Comparison of ENCODE assay signal across 14 cellular contexts in the genomic region with DNA sequence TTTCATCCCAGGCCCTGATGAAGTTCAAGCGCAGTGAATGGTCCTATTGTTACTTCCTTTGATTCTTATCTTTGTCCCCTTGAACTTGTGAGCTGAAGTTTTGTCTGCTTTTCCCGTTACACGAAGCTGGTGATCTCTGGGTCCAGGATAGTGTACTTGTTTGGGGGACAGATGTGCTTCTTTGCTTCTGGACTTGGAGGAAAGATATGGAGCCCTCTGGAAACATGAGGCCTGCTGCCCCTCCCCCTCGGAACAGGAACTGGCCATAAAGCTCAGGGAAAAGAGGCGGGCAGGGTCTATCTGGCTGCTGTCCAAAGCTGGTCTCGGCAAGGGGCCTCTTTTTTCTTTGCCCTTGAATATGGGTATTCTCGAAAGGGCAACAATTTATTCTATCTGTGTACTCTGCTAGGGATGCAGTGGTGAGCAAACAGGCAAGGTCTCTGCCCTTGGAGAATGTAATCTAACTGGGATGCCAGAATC. TPM values are rescaled to one million over a fixed set of nuclear protein-coding genes. Genes with fewer than 3 reads are reported as not detected.
A peak's percentile ranks its signal among the peaks of the same experiment; 100 is the strongest.
DNase-seq lines count a peak whose midpoint lies in the region; ATAC-seq, FAIRE-seq and TF ChIP-seq lines count a peak whose summit lies in the region.
"Had no signal": no experiment of that assay in that cellular context is flagged by ENCODE, and none has a peak within 500 bp of the region (broad histone marks: within the 10 kb centered on the region; RNA-seq: fewer than 3 reads in every experiment).

No MANE protein-coding gene starts in this region.

- no peaks in the 10 kb centered on the region for H3K9me3 Mint-ChIP-seq in activated T-cell treated with anti-CD3 and anti-CD28 coated beads, Interleukin-2, amount 50 U/mL, for 24 hours
- no peaks in the 10 kb centered on the region for H3K9me3 Mint-ChIP-seq in type B pancreatic cell
- H3K9me3 Mint-ChIP-seq in activated CD4-positive, alpha-beta memory T cell treated with anti-CD3 and anti-CD28 coated beads for 36 hours = no peaks in the 10 kb centered on the region
- H3K9me3 Mint-ChIP-seq: GM23338 had no signal

- H3K4me3 ChIP-seq in OCI-LY3 (ENCODE audit: low read length) = no peak overlapping the region
- no peak overlapping the region for H3K4me3 ChIP-seq in kidney (ENCODE audit: low read length in 2 of 2)
- H3K4me3 ChIP-seq: GM23338, SJSA1 had no signal

- no peaks in the 10 kb centered on the region for H3K36me3 Mint-ChIP-seq in activated T-cell treated with anti-CD3 and anti-CD28 coated beads, Interleukin-2, amount 50 U/mL, for 24 hours (ENCODE audit: low read depth)
- peaks cover 4% of the 10 kb centered on the region for H3K36me3 Mint-ChIP-seq in type B pancreatic cell
- H3K36me3 Mint-ChIP-seq in activated CD4-positive, alpha-beta memory T cell treated with anti-CD3 and anti-CD28 coated beads for 36 hours = no peaks in the 10 kb centered on the region

- peak overlapping the region; percentile 20; the same call in 1 of the 2 replicates for H3K4me2 ChIP-seq in OCI-LY3 (ENCODE audit: low read length)
- H3K4me2 ChIP-seq: GM23338 had no signal

- CTCF ChIA-PET in activated CD4-positive, alpha-beta memory T cell treated with anti-CD3 and anti-CD28 coated beads for 36 hours (lab: Charles Lee) = no interaction called here

- no peak for DNase-seq in activated T-cell treated with anti-CD3 and anti-CD28 coated beads, Interleukin-2, amount 50 U/mL, for 24 hours
- DNase-seq in activated T-cell treated with anti-CD3 and anti-CD28 coated beads, Interleukin-2, amount 50 U/mL, for 1 hour = no peak
- DNase-seq in kidney (no peak), type B pancreatic cell (ENCODE audit: extremely low spot score, unreplicated experiment) (no peak)
- no peak for DNase-seq in activated CD4-positive, alpha-beta memory T cell treated with anti-CD3 and anti-CD28 coated beads for 36 hours
- DNase-seq: left ventricle myocardium superior; NK-92 treated with Interleukin-12 subunit alpha and Interleukin-12 subunit beta, amount 100 ng/mL, for 24 hours; trophoblast cell had no signal

- intact Hi-C loops in kidney (cut with DNase I) = no loop called here
- intact Hi-C loops in activated CD4-positive, alpha-beta memory T cell treated with anti-CD3 and anti-CD28 coated beads for 36 hours (cut with micrococcal nuclease) = no loop called here

- H3K27ac Mint-ChIP-seq in activated T-cell treated with anti-CD3 and anti-CD28 coated beads, Interleukin-2, amount 50 U/mL, for 24 hours = peak overlapping the region; percentile 0
- H3K27ac Mint-ChIP-seq in type B pancreatic cell = peak overlapping the region; percentile 61
- H3K27ac Mint-ChIP-seq in activated CD4-positive, alpha-beta memory T cell treated with anti-CD3 and anti-CD28 coated beads for 36 hours = no peak overlapping the region
- H3K27ac Mint-ChIP-seq: GM23338 had no signal

- peaks cover 87% of the 10 kb centered on the region for H3K79me2 ChIP-seq in OCI-LY3 (ENCODE audit: low read length)

- POLR2A ChIA-PET in activated CD4-positive, alpha-beta memory T cell treated with anti-CD3 and anti-CD28 coated beads for 36 hours (lab: Charles Lee) = interaction anchor here (1.2 kb wide), 1 partner anchor 21 kb away, joined by 3 read pairs; no protein-coding TSS in a partner anchor

- no peak for FAIRE-seq in kidney (lab: Jason Lieb, UNC)

- TF ChIP-seq CTCF in OCI-LY3 (IDR thresholded peaks at IDR 0.05; ENCODE audit: low read depth, low read length) (no peak), kidney (IDR thresholded peaks at IDR 0.05; ENCODE audit: borderline replicate concordance, extremely low read depth, insufficient read depth) (no peak), type B pancreatic cell (conservative IDR thresholded peaks at IDR 0.05) (no peak)

- peaks cover 34% of the 10 kb centered on the region for H3K4me1 Mint-ChIP-seq in activated T-cell treated with anti-CD3 and anti-CD28 coated beads, Interleukin-2, amount 50 U/mL, for 24 hours (ENCODE audit: low read depth)
- peaks cover 51% of the 10 kb centered on the region for H3K4me1 Mint-ChIP-seq in type B pancreatic cell (ENCODE audit: unreplicated experiment)
- peaks cover 29% of the 10 kb centered on the region for H3K4me1 Mint-ChIP-seq in activated CD4-positive, alpha-beta memory T cell treated with anti-CD3 and anti-CD28 coated beads for 36 hours (ENCODE audit: low read depth)

- H3K27me3 Mint-ChIP-seq in activated T-cell treated with anti-CD3 and anti-CD28 coated beads, Interleukin-2, amount 50 U/mL, for 24 hours = no peaks in the 10 kb centered on the region
- no peaks in the 10 kb centered on the region for H3K27me3 Mint-ChIP-seq in type B pancreatic cell
- H3K27me3 Mint-ChIP-seq in activated CD4-positive, alpha-beta memory T cell treated with anti-CD3 and anti-CD28 coated beads for 36 hours = no peaks in the 10 kb centered on the region

- no peaks in the 10 kb centered on the region for H3K27me3 ChIP-seq in OCI-LY3 (ENCODE audit: low read depth, low read length)
- H3K27me3 ChIP-seq: SJSA1 had no signal

- H3K9me3 ChIP-seq in OCI-LY3 (ENCODE audit: insufficient read depth, low read length) = no peaks in the 10 kb centered on the region
- no peaks in the 10 kb centered on the region for H3K9me3 ChIP-seq in kidney (ENCODE audit: control insufficient read depth in 1 of 2, low read length in 2 of 2)
- H3K9me3 ChIP-seq: SJSA1 had no signal

- no peaks in the 10 kb centered on the region for H4K20me1 ChIP-seq in OCI-LY3 (ENCODE audit: insufficient read depth, low read length)

- ATAC-seq in HG03378 (IDR thresholded peaks at IDR 0.05; ENCODE audit: unreplicated experiment) (no peak), SK-N-SH treated with all-trans-retinoic acid at 6 μM for 48 hours (no peak)
- ATAC-seq: activated CD4-positive, CD25-positive, alpha-beta regulatory T cell treated with anti-CD3 and anti-CD28 coated beads, Interleukin-2, amount 50 U/mL, for 24 hours; GM23338; left ventricle myocardium superior had no signal

- no peak overlapping the region for H2AFZ ChIP-seq in OCI-LY3 (ENCODE audit: low read depth, low read length)
- H2AFZ ChIP-seq: GM23338 had no signal

- H3K4me1 ChIP-seq in OCI-LY3 (ENCODE audit: low read length) (peaks cover 80% of the 10 kb centered on the region), kidney (ENCODE audit: control insufficient read depth in 1 of 2, insufficient read depth in 1 of 2, low read depth in 1 of 2, low read length in 2 of 2) (peaks cover 0 to 10% of the 10 kb centered on the region in 2 donors)
- H3K4me1 ChIP-seq: SJSA1 had no signal

- H3K4me3 Mint-ChIP-seq in activated T-cell treated with anti-CD3 and anti-CD28 coated beads, Interleukin-2, amount 50 U/mL, for 24 hours = no peak overlapping the region
- H3K4me3 Mint-ChIP-seq in type B pancreatic cell = peak overlapping the region; percentile 27
- no peak overlapping the region for H3K4me3 Mint-ChIP-seq in activated CD4-positive, alpha-beta memory T cell treated with anti-CD3 and anti-CD28 coated beads for 36 hours
- H3K4me3 Mint-ChIP-seq: GM23338 had no signal

- H3K36me3 ChIP-seq in OCI-LY3 (replicated peaks; ENCODE audit: low read depth, low read length) = peaks cover 22% of the 10 kb centered on the region
- no peaks in the 10 kb centered on the region for H3K36me3 ChIP-seq in kidney (ENCODE audit: control insufficient read depth in 1 of 2, insufficient read depth in 2 of 2, low read length in 2 of 2)
- H3K36me3 ChIP-seq: SJSA1 had no signal

- H3K9ac ChIP-seq in OCI-LY3 (ENCODE audit: low read length) = peak overlapping the region; percentile 1; the same call in 1 of the 2 replicates
- no peak overlapping the region for H3K9ac ChIP-seq in kidney (ENCODE audit: low read length in 2 of 2)

- peak overlapping the region; percentile 48 for H3K27ac ChIP-seq in OCI-LY3 (ENCODE audit: low read length)
- H3K27ac ChIP-seq in kidney (ENCODE audit: low read depth in 2 of 2, low read length in 2 of 2) = peak overlapping the region; percentile 8 to 51
- H3K27ac ChIP-seq: SJSA1 had no signal

TF ChIP-seq in SK-N-SH treated with all-trans-retinoic acid at 6 μM for 48 hours, 23 proteins besides CTCF, POLR2A, EP300 and RAD21:
- no peak for TF ChIP-seq PATZ1 (CRISPR knock-in tag; IDR thresholded peaks at IDR 0.05; ENCODE audit: borderline replicate concordance)
- no peak for TF ChIP-seq ARNTL (CRISPR knock-in tag; IDR thresholded peaks at IDR 0.05; ENCODE audit: borderline replicate concordance, low read depth)
- TF ChIP-seq TCF4 (CRISPR knock-in tag; IDR thresholded peaks at IDR 0.05; ENCODE audit: borderline replicate concordance) = no peak
- no peak for TF ChIP-seq ESRRG (CRISPR knock-in tag; IDR thresholded peaks at IDR 0.05)

RNA-seq across cellular contexts. Expression of gene IDH2, which starts 47.6 kb away (rescaled TPM):
- total RNA-seq in kidney (87.0 TPM), type B pancreatic cell (ENCODE audit: low replicate concordance) (225 and 247 TPM in 2 replicates)
- 545 TPM for polyA plus RNA-seq in kidney (ENCODE audit: insufficient read depth, low read depth, low replicate concordance)
- total RNA-seq in activated CD4-positive, alpha-beta memory T cell treated with anti-CD3 and anti-CD28 coated beads for 36 hours = 100 to 1,000 TPM; 170 to 175 TPM

RNA-seq across cellular contexts. Expression of gene ZNF710, which starts 53.5 kb away (rescaled TPM):
- 17.0 TPM for total RNA-seq in kidney
- 11.0 TPM for polyA plus RNA-seq in kidney (ENCODE audit: insufficient read depth, low read depth, low replicate concordance)
- 34.7 and 47.2 TPM in 2 replicates for total RNA-seq in type B pancreatic cell (ENCODE audit: low replicate concordance)
- 10 to 100 TPM; 27.0 to 28.5 TPM for total RNA-seq in activated CD4-positive, alpha-beta memory T cell treated with anti-CD3 and anti-CD28 coated beads for 36 hours
